ENCODE assay signal across 20 cellular contexts in genomic region chr4:7204656-7205387, GRCh38. TPM values are rescaled to one million over a fixed set of nuclear protein-coding genes. Genes with fewer than 3 reads are reported as not detected.
"Had no signal": no experiment of that assay in that cellular context is flagged by ENCODE, and none has a peak within 500 bp of the region (broad histone marks: within the 10 kb centered on the region; RNA-seq: fewer than 3 reads in every experiment).

No MANE protein-coding gene starts in this region.

- H3K27ac ChIP-seq: VCaP had no signal

- DNase-seq: activated CD4-positive, alpha-beta memory T cell treated with anti-CD3 and anti-CD28 coated beads for 36 hours; activated CD4-positive, alpha-beta T cell treated with anti-CD3 and anti-CD28 coated beads, Interleukin-2, amount 10 ng/mL, durations not matched to agents 7 days and 5 days; activated CD4-positive, CD25-positive, alpha-beta regulatory T cell; activated gamma-delta T cell; activated naive CD4-positive, alpha-beta T cell treated with anti-CD3 and anti-CD28 coated beads for 36 hours; activated T-cell treated with anti-CD3 and anti-CD28 coated beads for 4 hours; activated T-cell treated with anti-CD3 and anti-CD28 coated beads, Interleukin-2, amount 50 U/mL, for 48 hours; amygdala; MM.1S; NCI-H1105 treated with DMSO at 0.1 percent for 48 hours; NCI-H1436 treated with DMSO at 0.1 percent for 48 hours; NCI-H187; NCI-H2081; NCI-H510A treated with DMSO at 0.1 percent for 48 hours; NCI-H69; SIG-M5; T-helper 1 cell had no signal

- ATAC-seq: activated T-helper 17 cell treated with anti-CD3 and anti-CD28 coated beads, Interleukin-2, amount 50 U/mL, for 72 hours had no signal

RNA-seq across cellular contexts. Expression of gene SORCS2, which starts 12.5 kb away (rescaled TPM):
- total RNA-seq: activated CD4-positive, alpha-beta T cell treated with anti-CD3 and anti-CD28 coated beads, Interleukin-2, amount 10 ng/mL, durations not matched to agents 7 days and 5 days; activated CD8-positive, alpha-beta memory T cell treated with anti-CD3 and anti-CD28 coated beads for 36 hours had no signal
